Comparison of ENCODE assay signal across 15 cellular contexts in the genomic region with DNA sequence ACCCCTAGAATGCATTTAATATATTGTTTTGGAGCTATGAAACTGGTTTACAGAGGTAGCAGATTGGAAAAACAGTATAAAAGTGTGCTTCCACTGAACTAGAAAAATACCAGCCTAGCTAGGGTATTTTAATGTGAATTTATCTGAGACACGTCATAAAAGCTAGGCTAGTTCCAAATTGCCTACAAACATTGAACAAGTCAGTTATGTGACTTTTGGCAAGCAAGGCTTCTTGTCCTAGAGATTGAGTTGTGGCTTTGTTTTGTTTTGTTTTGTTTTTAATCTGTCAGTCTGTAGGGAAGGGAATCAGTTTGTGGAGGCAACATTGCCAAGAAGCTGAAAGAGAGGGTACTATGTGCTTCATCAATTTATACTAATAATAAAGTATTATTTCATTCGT. TPM values are rescaled to one million over a fixed set of nuclear protein-coding genes. Genes with fewer than 3 reads are reported as not detected.
DNase-seq lines count a peak whose midpoint lies in the region; ATAC-seq, FAIRE-seq and TF ChIP-seq lines count a peak whose summit lies in the region.
"Had no signal": no experiment of that assay in that cellular context is flagged by ENCODE, and none has a peak within 500 bp of the region (broad histone marks: within the 10 kb centered on the region; RNA-seq: fewer than 3 reads in every experiment).

No MANE protein-coding gene starts in this region.

- H3K9me1 ChIP-seq in endothelial cell of umbilical vein (replicated peaks; ENCODE audit: control insufficient read depth, extremely low read depth, insufficient read depth, low read length), result no peaks in the 10 kb centered on the region

- H3K9me3 ChIP-seq in endothelial cell of umbilical vein (replicated peaks; ENCODE audit: control insufficient read depth, insufficient read depth, low read length) (no peaks in the 10 kb centered on the region), neural progenitor cell (ENCODE audit: low read depth) (no peaks in the 10 kb centered on the region), suprapubic skin (no peaks in the 10 kb centered on the region), esophagus squamous epithelium (no peaks in the 10 kb centered on the region)

- H3K27ac Mint-ChIP-seq in WTC11 (peak overlapping the region; percentile 73), neural progenitor cell (no peak overlapping the region)
- H3K27ac Mint-ChIP-seq: CD8-positive, alpha-beta memory T cell had no signal

- FAIRE-seq in endothelial cell of umbilical vein (lab: Jason Lieb, UNC), result no peak

- H3K36me3 ChIP-seq in endothelial cell of umbilical vein (ENCODE audit: control insufficient read depth in 2 of 2, extremely low read depth in 1 of 2, insufficient read depth in 2 of 2, low read length in 2 of 2) (no peaks in the 10 kb centered on the region), neural progenitor cell (no peaks in the 10 kb centered on the region), suprapubic skin (no peaks in the 10 kb centered on the region), esophagus squamous epithelium (no peaks in the 10 kb centered on the region)

- H2AFZ ChIP-seq in endothelial cell of umbilical vein (ENCODE audit: low read depth, low read length) (no peak overlapping the region), neural progenitor cell (replicated peaks) (no peak overlapping the region)

- 25% methylated on average over 2 of the region's 2 CpGs for WGBS in suprapubic skin
- WGBS in esophagus squamous epithelium, 2 donors, result 42 to 43% methylated on average over 2 of the region's 2 CpGs

- TF ChIP-seq CTCF in WTC11 (IDR thresholded peaks at IDR 0.05), result no peak
- TF ChIP-seq CTCF in endothelial cell of umbilical vein (IDR thresholded peaks at IDR 0.05; ENCODE audit: extremely low read depth in 1 of 2, insufficient read depth in 1 of 2, low read depth in 1 of 2, low read length in 2 of 2), result no peak
- no peak for TF ChIP-seq CTCF in neural progenitor cell (IDR thresholded peaks at IDR 0.05)
- no peak for TF ChIP-seq CTCF in suprapubic skin (IDR thresholded peaks at IDR 0.05)
- no peak for TF ChIP-seq CTCF in esophagus squamous epithelium (IDR thresholded peaks at IDR 0.05)

- TF ChIP-seq POLR2A in endothelial cell of umbilical vein (IDR thresholded peaks at IDR 0.05; ENCODE audit: low read depth, low read length), result no peak
- no peak for TF ChIP-seq POLR2A in suprapubic skin (IDR thresholded peaks at IDR 0.05)
- no peak for TF ChIP-seq POLR2A in esophagus squamous epithelium (IDR thresholded peaks at IDR 0.05)

- intact Hi-C loops in endothelial cell of umbilical vein (cut with micrococcal nuclease) (no loop called here), esophagus squamous epithelium (cut with DNase I) (no loop called here)

- H3K4me2 ChIP-seq in endothelial cell of umbilical vein (ENCODE audit: insufficient read depth, low read length), result no peak overlapping the region
- H3K4me2 ChIP-seq in neural progenitor cell, result no peak overlapping the region

- peaks cover 6% of the 10 kb centered on the region for H3K9me3 Mint-ChIP-seq in WTC11
- H3K9me3 Mint-ChIP-seq in neural progenitor cell, result peaks cover 5% of the 10 kb centered on the region
- H3K9me3 Mint-ChIP-seq: CD8-positive, alpha-beta memory T cell had no signal

- no peak overlapping the region for H3K4me3 Mint-ChIP-seq in WTC11
- H3K4me3 Mint-ChIP-seq in neural progenitor cell, result no peak overlapping the region
- H3K4me3 Mint-ChIP-seq: CD8-positive, alpha-beta memory T cell had no signal

- peaks cover 21% of the 10 kb centered on the region for H3K4me1 ChIP-seq in endothelial cell of umbilical vein (ENCODE audit: control insufficient read depth, extremely low read depth, insufficient read depth, low read length)
- no peaks in the 10 kb centered on the region for H3K4me1 ChIP-seq in neural progenitor cell
- peaks cover 32% of the 10 kb centered on the region for H3K4me1 ChIP-seq in suprapubic skin
- H3K4me1 ChIP-seq in esophagus squamous epithelium, result peaks cover 1 to 19% (median 9%) of the 10 kb centered on the region in 3 donors

- H3K4me3 ChIP-seq in endothelial cell of umbilical vein (replicated peaks in 1 of 3; ENCODE audit: insufficient read depth in 1 of 3, low read depth in 1 of 3, low read length in 3 of 3) (no peak overlapping the region), neural progenitor cell (no peak overlapping the region), suprapubic skin (no peak overlapping the region), esophagus squamous epithelium (no peak overlapping the region)

- no peak for TF ChIP-seq EP300 in suprapubic skin (IDR thresholded peaks at IDR 0.05)

- no peak overlapping the region for H3K27ac ChIP-seq in endothelial cell of umbilical vein (ENCODE audit: insufficient read depth, low read depth, low read length)
- peak overlapping the region; percentile 43 for H3K27ac ChIP-seq in neural progenitor cell
- peak overlapping the region; percentile 87 for H3K27ac ChIP-seq in temporal lobe (ENCODE audit: low read depth, low read length)
- H3K27ac ChIP-seq in suprapubic skin, result no peak overlapping the region
- no peak overlapping the region for H3K27ac ChIP-seq in esophagus squamous epithelium

- H3K79me2 ChIP-seq in endothelial cell of umbilical vein (ENCODE audit: control insufficient read depth, insufficient read depth, low read length) (peaks cover 41% of the 10 kb centered on the region), neural progenitor cell (ENCODE audit: low read depth) (peaks cover 100% of the 10 kb centered on the region)

- no peak for ATAC-seq in WTC11
- no peak for ATAC-seq in HG03159 (IDR thresholded peaks at IDR 0.05; ENCODE audit: unreplicated experiment)

- H4K20me1 ChIP-seq in endothelial cell of umbilical vein (replicated peaks; ENCODE audit: control insufficient read depth, extremely low read depth, insufficient read depth, low read length) (peaks cover 2% of the 10 kb centered on the region), neural progenitor cell (ENCODE audit: low read depth) (peaks cover 81% of the 10 kb centered on the region)

- H3K4me1 Mint-ChIP-seq in WTC11, result peaks cover 12% of the 10 kb centered on the region
- peaks cover 1% of the 10 kb centered on the region for H3K4me1 Mint-ChIP-seq in neural progenitor cell

- BruUV-seq in endothelial cell of umbilical vein (replicated peaks; lab: Mats Ljungman, UMichigan), result no TSS peak

- CTCF ChIA-PET in WTC11 (lab: Charles Lee), result no interaction called here
- CTCF ChIA-PET in endothelial cell of umbilical vein (lab: Charles Lee), result interaction anchor here (1.4 to 2.0 kb wide), 2 partner anchors 32 to 34 kb away, joined by 3 to 5 read pairs; no protein-coding TSS in a partner anchor

- H3K9ac ChIP-seq in endothelial cell of umbilical vein (replicated peaks; ENCODE audit: extremely low read depth, insufficient read depth, low read length), result no peak overlapping the region
- H3K9ac ChIP-seq in neural progenitor cell, result no peak overlapping the region

- no peaks in the 10 kb centered on the region for H3F3A ChIP-seq in neural progenitor cell (ENCODE audit: low read depth)

- H3K27me3 Mint-ChIP-seq in WTC11 (ENCODE audit: low read depth) (no peaks in the 10 kb centered on the region), neural progenitor cell (ENCODE audit: insufficient read depth, low read depth) (no peaks in the 10 kb centered on the region)
- H3K27me3 Mint-ChIP-seq: CD8-positive, alpha-beta memory T cell had no signal

- H3K27me3 ChIP-seq in endothelial cell of umbilical vein (ENCODE audit: control insufficient read depth in 2 of 2, insufficient read depth in 2 of 2, low read length in 2 of 2) (no peaks in the 10 kb centered on the region), neural progenitor cell (no peaks in the 10 kb centered on the region), suprapubic skin (no peaks in the 10 kb centered on the region), esophagus squamous epithelium (no peaks in the 10 kb centered on the region)

- H3K36me3 Mint-ChIP-seq in WTC11, result peaks cover 9% of the 10 kb centered on the region
- H3K36me3 Mint-ChIP-seq in neural progenitor cell, result peaks cover 13% of the 10 kb centered on the region

- DNase-seq in WTC11 (ENCODE audit: low spot score) (no peak), endothelial cell of umbilical vein (ENCODE audit: low read depth, low spot score) (peak; percentile 49), neural progenitor cell (ENCODE audit: low spot score) (no peak), NCI-H2196 (lab: John Stamatoyannopoulos, UW; ENCODE audit: unreplicated experiment) (no peak), suprapubic skin (ENCODE audit: low spot score in 2 of 2) (no peak), esophagus squamous epithelium (lab: John Stamatoyannopoulos, UW) (no peak)
- DNase-seq: CD8-positive, alpha-beta memory T cell; DND-41; GDM1; Kasumi-1; NCI-H1417; NCI-H2029 treated with DMSO at 0.1 percent for 48 hours; NCI-H524 had no signal

- POLR2A ChIA-PET in WTC11 (lab: Charles Lee), result no interaction called here
- POLR2A ChIA-PET in endothelial cell of umbilical vein (lab: Charles Lee), result no interaction called here

- dilution Hi-C loops in endothelial cell of umbilical vein (cut with MboI; ENCODE audit: extremely low pct_ligation_motif_present, low sequenced_read_pairs), result no loop called here

RNA-seq across cellular contexts. Expression of a gene that starts 24.2 kb away (rescaled TPM):
- total RNA-seq in WTC11 (2021) (156 to 167 TPM (median 159 TPM) in 3 replicates), endothelial cell of umbilical vein (109 and 112 TPM in 2 replicates), neural progenitor cell (ENCODE audit: low replicate concordance) (279 and 281 TPM in 2 replicates), temporal lobe (250 TPM), suprapubic skin (100 to 1,000 TPM; 161 to 221 (median 193) TPM), esophagus squamous epithelium (10 to 100 TPM; 48.0 to 78.3 (median 58.4) TPM)
- polyA plus RNA-seq in endothelial cell of umbilical vein, result 90.6 and 93.6 TPM in 2 replicates
- 91.9 and 94.6 TPM in 2 replicates for polyA plus RNA-seq in endothelial cell of umbilical vein (2011; cell fraction: cytosol; rRNA removed)
- 39.7 and 47.2 TPM in 2 replicates for polyA plus RNA-seq in endothelial cell of umbilical vein (2011; cell fraction: nucleus; rRNA removed)
- polyA plus RNA-seq in endothelial cell of umbilical vein (2012), result 121 and 132 TPM in 2 replicates
- 104 and 109 TPM in 2 replicates for polyA minus RNA-seq in endothelial cell of umbilical vein
- 168 TPM for polyA minus RNA-seq in endothelial cell of umbilical vein (2011; cell fraction: cytosol; rRNA and poly(A)+ RNA removed)
- polyA minus RNA-seq in endothelial cell of umbilical vein (2011; cell fraction: nucleus; rRNA and poly(A)+ RNA removed), result 29.4 and 37.2 TPM in 2 replicates

RNA-seq across cellular contexts. Expression of a gene that starts 34.4 kb away (rescaled TPM):
- total RNA-seq in WTC11 (2021) (28.8 to 32.8 TPM (median 32.1 TPM) in 3 replicates), endothelial cell of umbilical vein (70.0 and 70.2 TPM in 2 replicates), neural progenitor cell (ENCODE audit: low replicate concordance) (18.5 and 19.5 TPM in 2 replicates), temporal lobe (15.0 TPM), suprapubic skin (10 to 100 TPM; 72.2 to 89.0 (median 80.9) TPM), esophagus squamous epithelium (10 to 100 TPM; 39.1 to 79.7 (median 55.3) TPM)
- 21.7 and 25.0 TPM in 2 replicates for polyA plus RNA-seq in endothelial cell of umbilical vein
- polyA plus RNA-seq in endothelial cell of umbilical vein (2011; cell fraction: cytosol; rRNA removed), result 21.7 and 23.3 TPM in 2 replicates
- polyA plus RNA-seq in endothelial cell of umbilical vein (2011; cell fraction: nucleus; rRNA removed), result 15.1 and 20.7 TPM in 2 replicates
- polyA plus RNA-seq in endothelial cell of umbilical vein (2012), result 24.3 and 33.7 TPM in 2 replicates
- polyA minus RNA-seq in endothelial cell of umbilical vein, result 70.1 and 80.3 TPM in 2 replicates
- polyA minus RNA-seq in endothelial cell of umbilical vein (2011; cell fraction: cytosol; rRNA and poly(A)+ RNA removed), result 45.2 TPM
- 13.4 and 21.4 TPM in 2 replicates for polyA minus RNA-seq in endothelial cell of umbilical vein (2011; cell fraction: nucleus; rRNA and poly(A)+ RNA removed)

Comparison
In these comparisons a context has a peak if more than half of its experiments do, and no peak if none do; other contexts are left out.
1. H3K27ac ChIP-seq: peak in neural progenitor cell (single experiment) and temporal lobe (single experiment); none in endothelial cell of umbilical vein (single experiment), suprapubic skin (single experiment) and esophagus squamous epithelium (0 of 4).